In the genomic region with DNA sequence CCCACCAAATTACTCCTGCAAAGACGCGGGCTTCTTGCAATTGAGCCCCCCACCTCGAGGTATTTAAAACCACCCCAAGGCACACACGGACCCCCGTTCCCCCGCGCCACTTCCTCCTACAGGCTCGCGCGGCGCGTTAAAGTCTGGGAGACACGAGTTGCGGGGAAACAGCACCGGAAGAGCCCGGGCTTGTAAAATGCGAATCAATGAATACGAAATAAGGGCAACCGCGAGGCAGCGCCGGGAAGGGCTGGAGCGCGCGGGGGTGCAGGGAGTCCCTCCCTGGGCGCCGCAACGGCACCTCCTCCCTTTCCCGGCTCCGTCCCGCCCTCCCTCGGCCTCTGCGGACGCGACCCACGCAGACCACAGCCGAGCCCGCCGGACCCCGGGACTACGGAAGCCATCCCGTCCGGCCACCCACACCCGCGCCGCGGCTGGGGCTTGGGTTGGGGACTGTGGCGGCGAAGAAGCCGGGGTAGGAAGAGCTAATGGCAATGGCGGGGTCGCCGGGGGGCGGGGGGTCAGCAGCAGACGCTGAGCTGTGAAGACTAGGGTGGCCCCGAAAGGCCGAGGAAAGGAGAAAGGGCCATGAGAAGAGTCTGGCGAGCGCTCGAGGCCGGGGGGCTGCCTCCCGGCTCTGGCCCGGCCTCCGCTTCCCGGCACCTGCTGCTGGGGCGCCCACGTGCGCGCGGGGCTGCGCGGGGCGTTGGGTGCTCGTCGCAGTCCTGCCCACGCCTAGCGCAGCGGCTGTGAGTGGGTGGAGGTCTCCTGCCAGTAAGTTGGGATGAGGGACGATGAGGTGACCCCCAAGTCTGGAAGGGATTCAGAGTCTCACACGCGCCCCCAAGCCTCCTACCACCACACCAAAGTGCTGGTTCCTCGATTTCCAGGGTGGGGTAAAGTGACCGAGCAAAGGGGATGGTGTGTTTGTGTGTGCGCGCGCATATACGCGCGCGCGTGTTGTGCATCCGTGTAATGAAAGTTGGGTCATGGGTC, we compare ENCODE assay signal across 9 cellular contexts. TPM values are rescaled to one million over a fixed set of nuclear protein-coding genes. Genes with fewer than 3 reads are reported as not detected.
DNase-seq lines count a peak whose midpoint lies in the region; ATAC-seq and TF ChIP-seq lines count a peak whose summit lies in the region.
"Had no signal": no experiment of that assay in that cellular context is flagged by ENCODE, and none has a peak within 500 bp of the region (broad histone marks: within the 10 kb centered on the region; RNA-seq: fewer than 3 reads in every experiment).

No MANE protein-coding gene starts in this region.

- no peak for TF ChIP-seq POLR2A in testis (IDR thresholded peaks at IDR 0.05)

- H3K4me3 ChIP-seq in iPS DF 6.9 (ENCODE audit: low read length) (peak overlapping the region; percentile 78; the same call in 1 of the 2 replicates), testis (peak overlapping the region; percentile 44 to 51)

- H3K4me1 ChIP-seq in iPS DF 6.9 (ENCODE audit: control insufficient read depth, insufficient read depth, low read length) (peaks cover 2% of the 10 kb centered on the region; the same call in 1 of the 2 replicates), testis (peaks cover 10% of the 10 kb centered on the region)

- no peaks in the 10 kb centered on the region for H3K9me3 ChIP-seq in iPS DF 6.9 (ENCODE audit: control insufficient read depth, insufficient read depth, low read length)
- no peaks in the 10 kb centered on the region for H3K9me3 ChIP-seq in testis

- TF ChIP-seq CTCF in testis (IDR thresholded peaks at IDR 0.05): no peak

- H3K27ac ChIP-seq in iPS DF 6.9 (ENCODE audit: low read length): no peak overlapping the region
- H3K27ac ChIP-seq in testis: no peak overlapping the region

- ATAC-seq in HG03521 (IDR thresholded peaks at IDR 0.05; ENCODE audit: unreplicated experiment): no peak

- intact Hi-C loops in testis (cut with DNase I; ENCODE audit: low total_unique reads): no loop called here

- DNase-seq in NCI-H345 (lab: John Stamatoyannopoulos, UW) (peak; percentile 39), NCI-H345 treated with DMSO at 0.1 percent for 48 hours (lab: John Stamatoyannopoulos, UW; ENCODE audit: unreplicated experiment) (no peak), RPMI8226 (peak; percentile 72), iPS DF 6.9 (ENCODE audit: low read depth, low spot score) (no peak), testis (no peak), DMS153 treated with DMSO at 0.1 percent for 48 hours (lab: John Stamatoyannopoulos, UW; ENCODE audit: unreplicated experiment) (no peak)
- no peak for DNase-seq in stimulated activated CD4-positive, alpha-beta T cell treated with anti-CD3 and anti-CD28 coated beads, Interleukin-15, amount 100 ng/mL, for 24 hours
- DNase-seq: activated effector memory CD4-positive, alpha-beta T cell treated with anti-CD3 and anti-CD28 coated beads, Interleukin-2, amount 50 U/mL, for 16 hours had no signal

- H3K36me3 ChIP-seq in iPS DF 6.9 (ENCODE audit: control insufficient read depth, insufficient read depth, low read length) (no peaks in the 10 kb centered on the region), testis (ENCODE audit: low read depth, missing control alignments) (no peaks in the 10 kb centered on the region)

- no CpG with 5 or more reads among the region's 92 CpGs for WGBS in iPS DF 6.9 (ENCODE audit: insufficient coverage, insufficient read length)
- WGBS in testis, 2 donors: 2% methylated on average over 30 to 91 of the region's 92 CpGs

- H3K27me3 ChIP-seq in iPS DF 6.9 (ENCODE audit: control insufficient read depth, insufficient read depth, low read length) (peaks cover 8% of the 10 kb centered on the region; the same call in 1 of the 2 replicates), testis (no peaks in the 10 kb centered on the region)

RNA-seq across cellular contexts. Expression of gene NETO1, which starts 1.2 kb away (rescaled TPM):
- 1 to 10 TPM; 4.2 to 5.5 TPM for total RNA-seq in testis
- 0.83 TPM for polyA plus RNA-seq in testis (ENCODE audit: insufficient read depth, low read depth, low replicate concordance)

Comparison
In these comparisons a context has a peak if more than half of its experiments do, and no peak if none do; other contexts are left out.
1. DNase-seq: peak in NCI-H345 (single experiment) and RPMI8226 (single experiment); none in NCI-H345 treated with DMSO at 0.1 percent for 48 hours (single experiment), iPS DF 6.9 (single experiment), testis (single experiment), stimulated activated CD4-positive, alpha-beta T cell treated with anti-CD3 and anti-CD28 coated beads, Interleukin-15, amount 100 ng/mL, for 24 hours (single experiment) and DMS153 treated with DMSO at 0.1 percent for 48 hours (single experiment).